Comparison of ENCODE assay signal across 32 cellular contexts in genomic region chr9:108866001-108866420, GRCh38. TPM values are rescaled to one million over a fixed set of nuclear protein-coding genes. Genes with fewer than 3 reads are reported as not detected.
"Had no signal": no experiment of that assay in that cellular context is flagged by ENCODE, and none has a peak within 500 bp of the region (broad histone marks: within the 10 kb centered on the region; RNA-seq: fewer than 3 reads in every experiment).

No MANE protein-coding gene starts in this region.

- H3K4me3 ChIP-seq: hepatocyte, lung, mucosa of descending colon, ovary, sigmoid colon, spleen, suprapubic skin, thoracic aorta, tibial artery, upper lobe of right lung had no signal

- H3K9me3 ChIP-seq: mucosa of descending colon, ovary, sigmoid colon, spleen, suprapubic skin, thoracic aorta, tibial artery, upper lobe of right lung had no signal

- H3K27me3 ChIP-seq: hepatocyte, ovary, sigmoid colon, spleen, suprapubic skin, tibial artery, upper lobe of right lung had no signal

- DNase-seq: islet precursor cell; midbrain; mucosa of descending colon; naive thymus-derived CD4-positive, alpha-beta T cell; ovary; right cardiac atrium; sigmoid colon; small intestine; spleen; stimulated activated CD4-positive, alpha-beta T cell treated with anti-CD3 and anti-CD28 coated beads, Interleukin-4, amount 100 ng/mL, for 24 hours; stimulated activated naive CD4-positive, alpha-beta T cell; tibial artery; trophoblast cell; upper lobe of right lung had no signal

- ATAC-seq: left lobe of liver; mucosa of descending colon; naive thymus-derived CD4-positive, alpha-beta T cell; natural killer cell treated with Interleukin-12 subunit alpha and Interleukin-12 subunit beta and Interleukin-15 and Interleukin-18, amount 100 ng/mL, for 72 hours; stimulated activated effector memory CD8-positive, alpha-beta T cell treated with anti-CD3 and anti-CD28 coated beads, Interleukin-12 subunit alpha, Interleukin-12 subunit beta, amount 100 ng/mL, for 72 hours; upper lobe of right lung had no signal

- H3K9me3 Mint-ChIP-seq: natural killer cell treated with Interleukin-12 subunit alpha and Interleukin-12 subunit beta and Interleukin-15 and Interleukin-18, amount 100 ng/mL, for 72 hours; stimulated activated effector memory CD8-positive, alpha-beta T cell treated with anti-CD3 and anti-CD28 coated beads, Interleukin-12 subunit alpha, Interleukin-12 subunit beta, amount 100 ng/mL, for 72 hours; stimulated activated naive CD8-positive, alpha-beta T cell treated with anti-CD3 and anti-CD28 coated beads, Interleukin-15, Interleukin-2, amounts not matched to agents 100 ng/mL and 50 ng/mL, for 24 hours had no signal

- H3K36me3 ChIP-seq: ovary, thoracic aorta had no signal

- H3K27ac ChIP-seq: hepatocyte, ovary, sigmoid colon, spleen, suprapubic skin, thoracic aorta, tibial artery, upper lobe of right lung had no signal

- H3K27me3 Mint-ChIP-seq: naive thymus-derived CD4-positive, alpha-beta T cell; natural killer cell treated with Interleukin-12 subunit alpha and Interleukin-12 subunit beta and Interleukin-15 and Interleukin-18, amount 100 ng/mL, for 72 hours; progenitor cell of endocrine pancreas; stimulated activated naive CD8-positive, alpha-beta T cell treated with anti-CD3 and anti-CD28 coated beads, Interleukin-15, Interleukin-2, amounts not matched to agents 100 ng/mL and 50 ng/mL, for 24 hours had no signal

- H3K4me3 Mint-ChIP-seq: naive thymus-derived CD4-positive, alpha-beta T cell; natural killer cell treated with Interleukin-12 subunit alpha and Interleukin-12 subunit beta and Interleukin-15 and Interleukin-18, amount 100 ng/mL, for 72 hours; stimulated activated effector memory CD8-positive, alpha-beta T cell treated with anti-CD3 and anti-CD28 coated beads, Interleukin-12 subunit alpha, Interleukin-12 subunit beta, amount 100 ng/mL, for 72 hours; stimulated activated naive CD8-positive, alpha-beta T cell treated with anti-CD3 and anti-CD28 coated beads, Interleukin-15, Interleukin-2, amounts not matched to agents 100 ng/mL and 50 ng/mL, for 24 hours had no signal

- H3K4me1 Mint-ChIP-seq: naive thymus-derived CD4-positive, alpha-beta T cell; stimulated activated effector memory CD8-positive, alpha-beta T cell treated with anti-CD3 and anti-CD28 coated beads, Interleukin-12 subunit alpha, Interleukin-12 subunit beta, amount 100 ng/mL, for 72 hours had no signal

- H3K4me1 ChIP-seq: sigmoid colon, spleen, suprapubic skin, tibial artery, upper lobe of right lung had no signal

- H3K27ac Mint-ChIP-seq: natural killer cell treated with Interleukin-12 subunit alpha and Interleukin-12 subunit beta and Interleukin-15 and Interleukin-18, amount 100 ng/mL, for 72 hours; progenitor cell of endocrine pancreas; stimulated activated naive CD8-positive, alpha-beta T cell treated with anti-CD3 and anti-CD28 coated beads, Interleukin-15, Interleukin-2, amounts not matched to agents 100 ng/mL and 50 ng/mL, for 24 hours had no signal

RNA-seq across cellular contexts. Expression of gene ACTL7A, which starts 3.9 kb away (rescaled TPM):
- total RNA-seq: hepatocyte; kidney epithelial cell; left lobe of liver; lower leg skin; lung; mesenteric fat pad; mucosa of descending colon; myocyte; naive thymus-derived CD4-positive, alpha-beta T cell; natural killer cell treated with Interleukin-12 subunit alpha and Interleukin-12 subunit beta and Interleukin-15 and Interleukin-18, amount 100 ng/mL, for 72 hours; omental fat pad; ovary; progenitor cell of endocrine pancreas; pulmonary artery endothelial cell; renal cortical epithelial cell; right cardiac atrium; sigmoid colon; spleen; subcutaneous adipose tissue; suprapubic skin; thoracic aorta; upper lobe of right lung had no signal
- polyA plus RNA-seq: hepatocyte; lung; naive thymus-derived CD4-positive, alpha-beta T cell; neural cell; ovary; right cardiac atrium; sigmoid colon; small intestine; spleen had no signal

RNA-seq across cellular contexts. Expression of gene ACTL7B, which starts 10.2 kb away (rescaled TPM):
- total RNA-seq: hepatocyte; kidney epithelial cell; left lobe of liver; lower leg skin; lung; mesenteric fat pad; mucosa of descending colon; myocyte; natural killer cell treated with Interleukin-12 subunit alpha and Interleukin-12 subunit beta and Interleukin-15 and Interleukin-18, amount 100 ng/mL, for 72 hours; renal cortical epithelial cell; right cardiac atrium; spleen; subcutaneous adipose tissue; thoracic aorta; upper lobe of right lung had no signal
- polyA plus RNA-seq: hepatocyte; lung; naive thymus-derived CD4-positive, alpha-beta T cell; neural cell; right cardiac atrium; sigmoid colon; small intestine had no signal
